ENCODE assay signal across 1 cellular context in the genomic region with DNA sequence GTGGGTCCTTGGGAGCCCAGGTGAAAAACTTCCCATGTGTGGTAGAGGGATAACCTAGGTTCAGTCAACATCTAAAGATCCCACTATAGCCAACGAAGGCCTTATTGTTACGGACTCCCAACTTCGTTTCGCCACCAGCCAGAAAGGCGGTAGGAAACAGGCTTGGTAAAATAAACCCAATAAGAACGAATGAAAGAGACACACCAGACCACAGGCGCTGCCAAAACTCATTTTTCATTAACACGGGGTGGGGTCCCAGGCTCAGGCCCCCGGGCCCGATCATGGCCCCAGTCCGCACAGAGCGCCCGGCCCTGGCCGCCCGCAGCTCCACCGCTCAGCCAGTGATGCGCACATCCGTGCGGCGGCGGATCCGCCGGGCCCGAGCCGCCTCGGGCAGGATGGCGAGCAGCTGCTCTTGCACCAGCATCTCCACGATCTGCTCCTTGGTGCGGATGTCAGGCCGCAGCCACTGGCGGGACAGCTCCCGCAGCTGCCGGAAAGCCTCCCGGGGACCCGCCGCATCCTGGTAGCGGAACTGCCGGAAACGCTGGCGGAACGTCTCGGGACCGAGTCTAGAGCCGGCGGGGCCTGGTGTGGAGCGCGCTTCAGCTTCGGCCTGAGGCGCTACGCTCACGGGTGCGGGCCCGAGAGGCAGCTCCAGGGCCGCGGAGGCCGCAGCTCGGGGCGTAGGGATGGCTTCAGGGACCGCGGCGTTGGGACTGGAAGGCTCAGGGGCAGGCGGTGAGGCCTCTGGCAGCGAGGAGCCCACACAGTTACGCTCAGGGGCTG.
TF ChIP-seq lines count a peak whose summit lies in the region.

No MANE protein-coding gene starts in this region.

TF ChIP-seq in HepG2, 621 proteins besides CTCF, POLR2A, EP300 and RAD21 (continued from another document and continues in another):
- TF ChIP-seq ZNF770 (CRISPR knock-in tag; IDR thresholded peaks at IDR 0.05) (no peak; the same call in 1 of the 2 replicates), TEF (CRISPR knock-in tag; IDR thresholded peaks at IDR 0.05) (no peak; the same call in 1 of the 2 replicates), ZSCAN9 (CRISPR knock-in tag; IDR thresholded peaks at IDR 0.05; ENCODE audit: borderline replicate concordance) (0 out of 2 replicates have a peak, but pooled peaks have one; percentile 4), SMARCC2 (IDR thresholded peaks at IDR 0.05) (no peak), ARNT2 (CRISPR knock-in tag; IDR thresholded peaks at IDR 0.05; ENCODE audit: low read depth) (0 out of 2 replicates have a peak, but pooled peaks have one; percentile 71), YEATS4 (CRISPR knock-in tag; IDR thresholded peaks at IDR 0.05; ENCODE audit: borderline replicate concordance) (no peak; the same call in 1 of the 2 replicates), ZNF280B (CRISPR knock-in tag; IDR thresholded peaks at IDR 0.05; ENCODE audit: borderline replicate concordance) (no peak; the same call in 1 of the 2 replicates), ELF4 (CRISPR knock-in tag; IDR thresholded peaks at IDR 0.05; ENCODE audit: borderline replicate concordance) (no peak), PAX8 (CRISPR knock-in tag; IDR thresholded peaks at IDR 0.05; ENCODE audit: borderline replicate concordance) (no peak), ZFP82 (CRISPR knock-in tag; IDR thresholded peaks at IDR 0.05; ENCODE audit: borderline replicate concordance) (no peak), PHF8 (CRISPR knock-in tag; IDR thresholded peaks at IDR 0.05) (no peak), ZNF235 (CRISPR knock-in tag; IDR thresholded peaks at IDR 0.05; ENCODE audit: borderline replicate concordance) (no peak; the same call in 1 of the 2 replicates), ZNF781 (CRISPR knock-in tag; IDR thresholded peaks at IDR 0.05; ENCODE audit: borderline replicate concordance, not compliant biosample characterization) (no peak), HNRNPUL1 (IDR thresholded peaks at IDR 0.05; ENCODE audit: low read depth, low read length) (no peak), YEATS2 (CRISPR knock-in tag; IDR thresholded peaks at IDR 0.05; ENCODE audit: borderline replicate concordance) (no peak), ZNF441 (CRISPR knock-in tag; IDR thresholded peaks at IDR 0.05; ENCODE audit: borderline replicate concordance) (peak; percentile 65; the same call in 1 of the 2 replicates), TAF15 (IDR thresholded peaks at IDR 0.05; ENCODE audit: low read depth, low read length, poor library complexity, severe bottlenecking) (peak; percentile 20), NONO (IDR thresholded peaks at IDR 0.05) (no peak), NONO (CRISPR knock-in tag; conservative IDR thresholded peaks at IDR 0.05) (no peak), ZNF629 (CRISPR knock-in tag; conservative IDR thresholded peaks at IDR 0.05) (0 out of 2 replicates have a peak, but pooled peaks have one; percentile 6), HNF4A (CRISPR knock-in tag; IDR thresholded peaks at IDR 0.05) (no peak), ZNF12 (CRISPR knock-in tag; IDR thresholded peaks at IDR 0.05) (0 out of 2 replicates have a peak, but pooled peaks have one; percentile 3), ATM (IDR thresholded peaks at IDR 0.05; ENCODE audit: borderline replicate concordance) (no peak), ZNF552 (CRISPR knock-in tag; IDR thresholded peaks at IDR 0.05; ENCODE audit: borderline replicate concordance) (no peak), FIP1L1 (IDR thresholded peaks at IDR 0.05; ENCODE audit: borderline replicate concordance, insufficient read depth, low read depth, low read length) (no peak), HDAC2 (CRISPR knock-in tag; IDR thresholded peaks at IDR 0.05) (no peak), HHEX (CRISPR knock-in tag; IDR thresholded peaks at IDR 0.05) (no peak), JARID2 (CRISPR knock-in tag; IDR thresholded peaks at IDR 0.05; ENCODE audit: insufficient replicate concordance) (peak; percentile 74), RBM22 (optimal IDR thresholded peaks at IDR 0.05; ENCODE audit: low read length) (no peak), ZNF773 (CRISPR knock-in tag; IDR thresholded peaks at IDR 0.05; ENCODE audit: borderline replicate concordance) (0 out of 2 replicates have a peak, but pooled peaks have one; percentile 29), ZNF660 (CRISPR knock-in tag; IDR thresholded peaks at IDR 0.05; ENCODE audit: borderline replicate concordance, low read depth) (no peak; the same call in 1 of the 2 replicates), ELF3 (CRISPR knock-in tag; IDR thresholded peaks at IDR 0.05) (0 out of 2 replicates have a peak, but pooled peaks have one; percentile 4), RORA (CRISPR knock-in tag; IDR thresholded peaks at IDR 0.05) (no peak), TOE1 (CRISPR knock-in tag; IDR thresholded peaks at IDR 0.05) (no peak), PCBP1 (IDR thresholded peaks at IDR 0.05; ENCODE audit: borderline replicate concordance, low read depth, low read length) (no peak), PTBP1 (IDR thresholded peaks at IDR 0.05; ENCODE audit: low read depth, low read length, poor library complexity, severe bottlenecking) (no peak), RBAK (CRISPR knock-in tag; IDR thresholded peaks at IDR 0.05) (no peak), MIER3 (CRISPR knock-in tag; IDR thresholded peaks at IDR 0.05; ENCODE audit: borderline replicate concordance) (no peak), PRDM15 (CRISPR knock-in tag; IDR thresholded peaks at IDR 0.05) (no peak), NKX3-1 (CRISPR knock-in tag; IDR thresholded peaks at IDR 0.05) (peak; percentile 89; the same call in 1 of the 2 replicates), ZNF572 (CRISPR knock-in tag; IDR thresholded peaks at IDR 0.05) (no peak), SKI (IDR thresholded peaks at IDR 0.05; ENCODE audit: partially characterized antibody) (no peak), U2AF2 (IDR thresholded peaks at IDR 0.05; ENCODE audit: low read depth, low read length) (no peak), NCOA1 (CRISPR knock-in tag; IDR thresholded peaks at IDR 0.05) (no peak), HMG20B (CRISPR knock-in tag; conservative IDR thresholded peaks at IDR 0.05) (no peak; the same call in 1 of the 2 replicates), ASH2L (IDR thresholded peaks at IDR 0.05; ENCODE audit: insufficient read length, low read depth, low read length) (peak; percentile 6), ARNT (IDR thresholded peaks at IDR 0.05) (no peak), MIXL1 (CRISPR knock-in tag; IDR thresholded peaks at IDR 0.05) (no peak), FOXA3 (CRISPR knock-in tag; IDR thresholded peaks at IDR 0.05) (no peak), HMGA1 (CRISPR knock-in tag; conservative IDR thresholded peaks at IDR 0.05) (no peak), ZBTB44 (CRISPR knock-in tag; IDR thresholded peaks at IDR 0.05) (no peak)
- TF ChIP-seq, protein P1, sequence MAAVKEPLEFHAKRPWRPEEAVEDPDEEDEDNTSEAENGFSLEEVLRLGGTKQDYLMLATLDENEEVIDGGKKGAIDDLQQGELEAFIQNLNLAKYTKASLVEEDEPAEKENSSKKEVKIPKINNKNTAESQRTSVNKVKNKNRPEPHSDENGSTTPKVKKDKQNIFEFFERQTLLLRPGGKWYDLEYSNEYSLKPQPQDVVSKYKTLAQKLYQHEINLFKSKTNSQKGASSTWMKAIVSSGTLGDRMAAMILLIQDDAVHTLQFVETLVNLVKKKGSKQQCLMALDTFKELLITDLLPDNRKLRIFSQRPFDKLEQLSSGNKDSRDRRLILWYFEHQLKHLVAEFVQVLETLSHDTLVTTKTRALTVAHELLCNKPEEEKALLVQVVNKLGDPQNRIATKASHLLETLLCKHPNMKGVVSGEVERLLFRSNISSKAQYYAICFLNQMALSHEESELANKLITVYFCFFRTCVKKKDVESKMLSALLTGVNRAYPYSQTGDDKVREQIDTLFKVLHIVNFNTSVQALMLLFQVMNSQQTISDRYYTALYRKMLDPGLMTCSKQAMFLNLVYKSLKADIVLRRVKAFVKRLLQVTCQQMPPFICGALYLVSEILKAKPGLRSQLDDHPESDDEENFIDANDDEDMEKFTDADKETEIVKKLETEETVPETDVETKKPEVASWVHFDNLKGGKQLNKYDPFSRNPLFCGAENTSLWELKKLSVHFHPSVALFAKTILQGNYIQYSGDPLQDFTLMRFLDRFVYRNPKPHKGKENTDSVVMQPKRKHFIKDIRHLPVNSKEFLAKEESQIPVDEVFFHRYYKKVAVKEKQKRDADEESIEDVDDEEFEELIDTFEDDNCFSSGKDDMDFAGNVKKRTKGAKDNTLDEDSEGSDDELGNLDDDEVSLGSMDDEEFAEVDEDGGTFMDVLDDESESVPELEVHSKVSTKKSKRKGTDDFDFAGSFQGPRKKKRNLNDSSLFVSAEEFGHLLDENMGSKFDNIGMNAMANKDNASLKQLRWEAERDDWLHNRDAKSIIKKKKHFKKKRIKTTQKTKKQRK (IDR thresholded peaks at IDR 0.05; ENCODE audit: low read length), result no peak
- TF ChIP-seq, protein P2, sequence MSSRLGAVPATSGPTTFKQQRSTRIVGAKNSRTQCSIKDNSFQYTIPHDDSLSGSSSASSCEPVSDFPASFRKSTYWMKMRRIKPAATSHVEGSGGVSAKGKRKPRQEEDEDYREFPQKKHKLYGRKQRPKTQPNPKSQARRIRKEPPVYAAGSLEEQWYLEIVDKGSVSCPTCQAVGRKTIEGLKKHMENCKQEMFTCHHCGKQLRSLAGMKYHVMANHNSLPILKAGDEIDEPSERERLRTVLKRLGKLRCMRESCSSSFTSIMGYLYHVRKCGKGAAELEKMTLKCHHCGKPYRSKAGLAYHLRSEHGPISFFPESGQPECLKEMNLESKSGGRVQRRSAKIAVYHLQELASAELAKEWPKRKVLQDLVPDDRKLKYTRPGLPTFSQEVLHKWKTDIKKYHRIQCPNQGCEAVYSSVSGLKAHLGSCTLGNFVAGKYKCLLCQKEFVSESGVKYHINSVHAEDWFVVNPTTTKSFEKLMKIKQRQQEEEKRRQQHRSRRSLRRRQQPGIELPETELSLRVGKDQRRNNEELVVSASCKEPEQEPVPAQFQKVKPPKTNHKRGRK (CRISPR knock-in tag; IDR thresholded peaks at IDR 0.05), result no peak
